In genomic region chr18:23838233-23838632, GRCh38 we compare ENCODE assay signal across 1 cellular context.
TF ChIP-seq lines count a peak whose summit lies in the region.

No MANE protein-coding gene starts in this region.

TF ChIP-seq in IMR-90, 13 proteins besides CTCF, POLR2A, EP300 and RAD21:
- TF ChIP-seq USF2 (IDR thresholded peaks at IDR 0.05; ENCODE audit: low read depth, low read length): no peak
- TF ChIP-seq MXI1 (IDR thresholded peaks at IDR 0.05; ENCODE audit: borderline replicate concordance, low read depth, low read length): no peak
- TF ChIP-seq RFX5 (IDR thresholded peaks at IDR 0.05; ENCODE audit: low read depth, low read length): no peak
- TF ChIP-seq CHD1 (IDR thresholded peaks at IDR 0.05; ENCODE audit: low read depth, low read length): no peak
- TF ChIP-seq BHLHE40 (IDR thresholded peaks at IDR 0.05; ENCODE audit: low read depth, low read length): no peak
- no peak for TF ChIP-seq FOS (IDR thresholded peaks at IDR 0.05; ENCODE audit: low read depth, low read length)
- TF ChIP-seq SMC3 (IDR thresholded peaks at IDR 0.05; ENCODE audit: low read depth, low read length): no peak
- TF ChIP-seq MAZ (IDR thresholded peaks at IDR 0.05; ENCODE audit: borderline replicate concordance, low read depth, low read length): no peak
